ENCODE assay signal across 26 cellular contexts in the genomic region with DNA sequence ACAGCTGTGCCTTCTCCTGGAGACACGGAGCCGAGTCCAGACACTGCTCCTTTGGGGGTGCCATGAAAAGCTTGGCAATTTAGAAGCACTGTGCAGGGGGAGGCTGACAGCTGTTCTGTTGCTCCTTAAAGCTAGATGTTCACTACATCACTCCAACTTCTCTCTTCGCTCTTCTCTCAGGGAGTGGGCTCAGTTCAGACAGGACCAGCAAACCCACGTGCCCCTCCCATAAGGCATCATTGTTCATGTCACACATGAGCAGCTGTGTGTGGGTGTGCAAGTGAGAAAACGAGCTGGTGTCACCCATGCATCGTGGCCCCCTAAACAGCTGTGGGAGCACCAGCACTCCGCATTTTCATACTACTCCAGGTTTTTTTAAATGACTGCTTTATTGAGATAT.
"Had no signal": no experiment of that assay in that cellular context is flagged by ENCODE, and none has a peak within 500 bp of the region (broad histone marks: within the 10 kb centered on the region; RNA-seq: fewer than 3 reads in every experiment).

No MANE protein-coding gene starts in this region.

- H3K27me3 ChIP-seq: ascending aorta, esophagus squamous epithelium, gastroesophageal sphincter had no signal

- FAIRE-seq: bronchial epithelial cell had no signal

- H3K4me1 ChIP-seq: ascending aorta, gastroesophageal sphincter had no signal

- H3K27ac ChIP-seq: ascending aorta, coronary artery, esophagus squamous epithelium, gastroesophageal sphincter had no signal

- H3K9me3 ChIP-seq: ascending aorta, esophagus squamous epithelium, gastroesophageal sphincter had no signal

- H3K4me3 ChIP-seq: ascending aorta, coronary artery, esophagus squamous epithelium, gastroesophageal sphincter had no signal

- ATAC-seq: activated CD4-positive, alpha-beta T cell treated with anti-CD3 and anti-CD28 coated beads for 36 hours; activated CD8-positive, alpha-beta memory T cell treated with anti-CD3 and anti-CD28 coated beads, Interleukin-2, amount 10 ng/mL, durations not matched to agents 7 days and 5 days; activated CD8-positive, alpha-beta T cell treated with anti-CD3 and anti-CD28 coated beads, Interleukin-2, amount 10 ng/mL, durations not matched to agents 7 days and 5 days; activated naive CD4-positive, alpha-beta T cell treated with anti-CD3 and anti-CD28 coated beads, Interleukin-2, amount 50 U/mL, for 72 hours; effector memory CD8-positive, alpha-beta T cell; gastroesophageal sphincter had no signal

- H3K36me3 ChIP-seq: ascending aorta, esophagus squamous epithelium, gastroesophageal sphincter had no signal

- DNase-seq: activated CD4-positive, alpha-beta memory T cell treated with anti-CD3 and anti-CD28 coated beads for 36 hours; activated CD4-positive, alpha-beta T cell treated with anti-CD3 and anti-CD28 coated beads for 36 hours; activated CD4-positive, alpha-beta T cell treated with anti-CD3 and anti-CD28 coated beads, Interleukin-2, amount 10 ng/mL, durations not matched to agents 24 days and 14 days; activated CD4-positive, CD25-positive, alpha-beta regulatory T cell; activated CD4-positive, CD25-positive, alpha-beta regulatory T cell treated with anti-CD3 and anti-CD28 coated beads, Interleukin-2, amount 50 U/mL, for 72 hours; activated CD8-positive, alpha-beta memory T cell treated with anti-CD3 and anti-CD28 coated beads, Interleukin-2, amount 10 ng/mL, durations not matched to agents 7 days and 5 days; activated CD8-positive, alpha-beta memory T cell treated with anti-CD3 and anti-CD28 coated beads, Interleukin-2, amount 50 U/mL, for 4 hours; activated CD8-positive, alpha-beta T cell treated with anti-CD3 and anti-CD28 coated beads, Interleukin-2, amount 10 ng/mL, durations not matched to agents 7 days and 5 days; activated gamma-delta T cell; activated naive CD4-positive, alpha-beta T cell; activated naive CD4-positive, alpha-beta T cell treated with anti-CD3 and anti-CD28 coated beads, Interleukin-2, amount 10 ng/mL, durations not matched to agents 7 days and 5 days; activated naive CD8-positive, alpha-beta T cell treated with anti-CD3 and anti-CD28 coated beads, Interleukin-2, amount 10 ng/mL, durations not matched to agents 7 days and 5 days; activated T-cell treated with anti-CD3 and anti-CD28 coated beads, Interleukin-2, amount 50 U/mL, for 1 hour; activated T-cell treated with anti-CD3 and anti-CD28 coated beads, Interleukin-2, amount 50 U/mL, for 48 hours; effector CD4-positive, alpha-beta T cell; effector memory CD8-positive, alpha-beta T cell; erythroblast; esophagus squamous epithelium; foreskin melanocyte; head of caudate nucleus; T-helper 2 cell had no signal
